Comparison of ENCODE assay signal across 35 cellular contexts in the genomic region with DNA sequence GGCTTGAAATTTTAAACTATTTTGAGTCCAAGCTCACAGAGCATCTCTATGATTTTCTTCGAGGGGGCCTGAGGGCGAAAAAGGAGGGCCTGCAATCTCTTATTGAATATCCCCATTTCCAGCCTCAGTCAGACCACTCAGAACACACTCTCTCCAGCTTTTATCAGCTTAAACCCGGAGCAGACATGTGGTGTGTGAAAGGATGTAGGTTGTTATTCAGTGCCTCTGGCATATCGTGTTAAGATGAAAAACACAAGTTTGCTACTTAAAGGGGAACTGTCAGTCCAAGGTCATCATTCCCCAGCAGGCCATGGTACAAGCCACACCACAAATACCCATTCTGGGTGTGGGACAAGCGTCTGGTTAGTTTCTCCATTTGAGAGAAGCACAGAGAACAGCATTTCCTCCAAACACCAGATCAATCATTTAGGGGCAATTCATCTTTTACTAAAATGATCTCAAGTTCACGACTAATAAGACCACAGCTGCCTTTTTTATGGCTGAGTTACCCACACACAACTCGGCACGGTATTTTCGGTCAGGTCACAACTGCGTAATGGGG.
"Had no signal": no experiment of that assay in that cellular context is flagged by ENCODE, and none has a peak within 500 bp of the region (broad histone marks: within the 10 kb centered on the region; RNA-seq: fewer than 3 reads in every experiment).

No MANE protein-coding gene starts in this region.

- FAIRE-seq: bronchial epithelial cell, TTC549 had no signal

- H3K9me3 Mint-ChIP-seq: activated CD4-positive, alpha-beta memory T cell treated with anti-CD3 and anti-CD28 coated beads for 36 hours; activated CD4-positive, alpha-beta T cell treated with anti-CD3 and anti-CD28 coated beads, Interleukin-2, amount 10 ng/mL, durations not matched to agents 7 days and 5 days; activated naive CD4-positive, alpha-beta T cell treated with anti-CD3 and anti-CD28 coated beads for 36 hours; activated naive CD4-positive, alpha-beta T cell treated with anti-CD3 and anti-CD28 coated beads, Interleukin-2, amount 50 U/mL, for 72 hours; activated T-cell treated with anti-CD3 and anti-CD28 coated beads, Interleukin-2, amount 50 U/mL, for 4 hours; activated T-helper 1 cell treated with anti-CD3 and anti-CD28 coated beads, Interleukin-12 subunit alpha, Interleukin-12 subunit beta, Interleukin-2, Interleukin-4 antibody, amounts not matched to agents 30 ng/mL and 10 ng/mL and 1 ng/mL, durations not matched to agents 14 hours and 24 hours and 36 hours; T-helper 2 cell treated with Interferon-gamma antibody and Interleukin-4, amounts not matched to agents 5 μg/mL and 100 μg/mL, for 36 hours had no signal

- DNase-seq: activated CD4-positive, alpha-beta memory T cell treated with anti-CD3 and anti-CD28 coated beads for 36 hours; activated CD4-positive, alpha-beta T cell treated with anti-CD3 and anti-CD28 coated beads for 36 hours; activated CD4-positive, alpha-beta T cell treated with anti-CD3 and anti-CD28 coated beads, Interleukin-2, amount 10 ng/mL, durations not matched to agents 7 days and 5 days; activated CD8-positive, alpha-beta memory T cell treated with anti-CD3 and anti-CD28 coated beads, Interleukin-2, amount 50 U/mL, for 4 hours; activated gamma-delta T cell treated with Interleukin-2 at 50 U/mL for 16 hours; activated naive CD4-positive, alpha-beta T cell treated with anti-CD3 and anti-CD28 coated beads for 36 hours; activated T-cell treated with anti-CD3 and anti-CD28 coated beads for 4 hours; activated T-cell treated with anti-CD3 and anti-CD28 coated beads, Interleukin-2, amount 50 U/mL, for 4 hours; anterior cingulate cortex; caudate nucleus; cerebellar nuclear complex; Karpas-422; KBM-7; NCI-H1092; NCI-H1436 treated with DMSO at 0.1 percent for 48 hours; NCI-H1694 treated with DMSO at 0.1 percent for 48 hours; NCI-H2029; NCI-H2107; NCI-H2171; NCI-H510A; NCI-H748 treated with DMSO at 0.1 percent for 48 hours; NK-92 treated with Interleukin-12 subunit alpha and Interleukin-12 subunit beta, amount 100 ng/mL, for 24 hours; PC-3; Peyer's patch; RPMI8226; SHP77 treated with DMSO at 0.1 percent for 48 hours had no signal

- H3K9me3 ChIP-seq: Peyer's patch, SJSA1 had no signal

- H3K4me1 Mint-ChIP-seq: activated CD4-positive, alpha-beta T cell treated with anti-CD3 and anti-CD28 coated beads, Interleukin-2, amount 10 ng/mL, durations not matched to agents 7 days and 5 days; WTC11 had no signal

- H3K4me3 Mint-ChIP-seq: activated CD4-positive, alpha-beta memory T cell treated with anti-CD3 and anti-CD28 coated beads for 36 hours; activated CD4-positive, alpha-beta T cell treated with anti-CD3 and anti-CD28 coated beads for 36 hours; activated CD4-positive, alpha-beta T cell treated with anti-CD3 and anti-CD28 coated beads, Interleukin-2, amount 10 ng/mL, durations not matched to agents 7 days and 5 days; activated naive CD4-positive, alpha-beta T cell treated with anti-CD3 and anti-CD28 coated beads for 36 hours; activated T-cell treated with anti-CD3 and anti-CD28 coated beads, Interleukin-2, amount 50 U/mL, for 4 hours; activated T-helper 1 cell treated with anti-CD3 and anti-CD28 coated beads, Interleukin-12 subunit alpha, Interleukin-12 subunit beta, Interleukin-2, Interleukin-4 antibody, amounts not matched to agents 30 ng/mL and 10 ng/mL and 1 ng/mL, durations not matched to agents 14 hours and 24 hours and 36 hours; T-helper 2 cell treated with Interferon-gamma antibody and Interleukin-4, amounts not matched to agents 5 μg/mL and 100 μg/mL, for 36 hours; WTC11 had no signal

- ATAC-seq: activated CD4-positive, alpha-beta T cell treated with anti-CD3 and anti-CD28 coated beads for 36 hours; activated CD4-positive, CD25-positive, alpha-beta regulatory T cell treated with anti-CD3 and anti-CD28 coated beads, Interleukin-2, amount 50 U/mL, for 24 hours; activated naive CD4-positive, alpha-beta T cell treated with anti-CD3 and anti-CD28 coated beads, Interleukin-2, amount 50 U/mL, for 72 hours; activated T-cell treated with anti-CD3 and anti-CD28 coated beads, Interleukin-2, amount 50 U/mL, for 4 hours; PC-3; WTC11 had no signal

- H3K4me3 ChIP-seq: Peyer's patch, SJSA1 had no signal

- H3K4me1 ChIP-seq: Peyer's patch, SJSA1 had no signal

- H3K36me3 ChIP-seq: Peyer's patch, SJSA1 had no signal

- H3K27ac ChIP-seq: Peyer's patch, SJSA1 had no signal

- H3K27ac Mint-ChIP-seq: activated CD4-positive, alpha-beta memory T cell treated with anti-CD3 and anti-CD28 coated beads for 36 hours; activated CD4-positive, alpha-beta T cell treated with anti-CD3 and anti-CD28 coated beads for 36 hours; activated CD4-positive, alpha-beta T cell treated with anti-CD3 and anti-CD28 coated beads, Interleukin-2, amount 10 ng/mL, durations not matched to agents 7 days and 5 days; activated naive CD4-positive, alpha-beta T cell treated with anti-CD3 and anti-CD28 coated beads for 36 hours; activated naive CD4-positive, alpha-beta T cell treated with anti-CD3 and anti-CD28 coated beads, Interleukin-2, amount 50 U/mL, for 72 hours; activated T-helper 1 cell treated with anti-CD3 and anti-CD28 coated beads, Interleukin-12 subunit alpha, Interleukin-12 subunit beta, Interleukin-2, Interleukin-4 antibody, amounts not matched to agents 30 ng/mL and 10 ng/mL and 1 ng/mL, durations not matched to agents 14 hours and 24 hours and 36 hours; brain; T-helper 2 cell treated with Interferon-gamma antibody and Interleukin-4, amounts not matched to agents 5 μg/mL and 100 μg/mL, for 36 hours; WTC11 had no signal

- H3K36me3 Mint-ChIP-seq: activated CD4-positive, alpha-beta memory T cell treated with anti-CD3 and anti-CD28 coated beads for 36 hours; activated naive CD4-positive, alpha-beta T cell treated with anti-CD3 and anti-CD28 coated beads, Interleukin-2, amount 50 U/mL, for 72 hours; brain; WTC11 had no signal

- H3K27me3 ChIP-seq: Peyer's patch, SJSA1 had no signal
